Comparison of ENCODE assay signal across 11 cellular contexts in genomic region chr3:150147776-150148175, GRCh38.
A peak's percentile ranks its signal among the peaks of the same experiment; 100 is the strongest.
DNase-seq lines count a peak whose midpoint lies in the region; ATAC-seq and TF ChIP-seq lines count a peak whose summit lies in the region.
"Had no signal": no experiment of that assay in that cellular context is flagged by ENCODE, and none has a peak within 500 bp of the region (broad histone marks: within the 10 kb centered on the region; RNA-seq: fewer than 3 reads in every experiment).

No MANE protein-coding gene starts in this region.

- peak; percentile 84 for DNase-seq in H4 (ENCODE audit: low spot score)
- DNase-seq in RWPE2 (ENCODE audit: low spot score): no peak
- DNase-seq in fibroblast of gingiva (ENCODE audit: low read depth): peak; percentile 82
- no peak for DNase-seq in sigmoid colon
- no peak for DNase-seq in stimulated activated CD4-positive, alpha-beta T cell treated with anti-CD3 and anti-CD28 coated beads, Interleukin-4, amount 100 ng/mL, for 24 hours
- no peak for DNase-seq in LoVo (ENCODE audit: low spot score)
- DNase-seq in activated CD4-positive, alpha-beta memory T cell treated with anti-CD3 and anti-CD28 coated beads for 36 hours: no peak
- DNase-seq: effector memory CD8-positive, alpha-beta T cell had no signal

- TF ChIP-seq CTCF in RWPE2 (IDR thresholded peaks at IDR 0.05; ENCODE audit: poor library complexity, severe bottlenecking) (no peak), sigmoid colon (IDR thresholded peaks at IDR 0.05) (no peak)

- TF ChIP-seq EP300 in sigmoid colon (IDR thresholded peaks at IDR 0.05): no peak

- ATAC-seq in RWPE2 (ENCODE audit: low read depth) (peak; percentile 69), HG03039 (IDR thresholded peaks at IDR 0.05; ENCODE audit: unreplicated experiment) (no peak)
- ATAC-seq: effector memory CD8-positive, alpha-beta T cell had no signal

- peak overlapping the region; percentile 95 for H3K27ac ChIP-seq in RWPE2 (ENCODE audit: poor library complexity, severe bottlenecking)
- peak overlapping the region in 3 of 4 donors; percentile 66 to 78 (median 74) for H3K27ac ChIP-seq in sigmoid colon

- no peaks in the 10 kb centered on the region for H3K36me3 ChIP-seq in RWPE2 (ENCODE audit: low read depth)
- H3K36me3 ChIP-seq in sigmoid colon: no peaks in the 10 kb centered on the region

- CTCF ChIA-PET in activated CD4-positive, alpha-beta memory T cell treated with anti-CD3 and anti-CD28 coated beads for 36 hours (lab: Charles Lee): interaction anchor here (1.4 kb wide), 1 partner anchor 36 kb away, joined by 3 read pairs; no protein-coding TSS in a partner anchor

- POLR2A ChIA-PET in activated CD4-positive, alpha-beta memory T cell treated with anti-CD3 and anti-CD28 coated beads for 36 hours (lab: Charles Lee): no interaction called here

- intact Hi-C loops in sigmoid colon (cut with DNase I): loop anchor here (2.0 to 5.0 kb wide), 2 partner anchors 35 to 65 kb away; no protein-coding TSS in a partner anchor
- intact Hi-C loops in activated CD4-positive, alpha-beta memory T cell treated with anti-CD3 and anti-CD28 coated beads for 36 hours (cut with micrococcal nuclease): no loop called here

- TF ChIP-seq POLR2A in sigmoid colon (IDR thresholded peaks at IDR 0.05): no peak

- no peaks in the 10 kb centered on the region for H3K4me1 Mint-ChIP-seq in activated CD4-positive, alpha-beta memory T cell treated with anti-CD3 and anti-CD28 coated beads for 36 hours (ENCODE audit: low read depth)

- H3K4me3 ChIP-seq in RWPE2 (ENCODE audit: severe bottlenecking): no peak overlapping the region
- H3K4me3 ChIP-seq in sigmoid colon: no peak overlapping the region
- H3K4me3 ChIP-seq: skin epidermis had no signal

- H3K4me3 Mint-ChIP-seq in activated CD4-positive, alpha-beta memory T cell treated with anti-CD3 and anti-CD28 coated beads for 36 hours: no peak overlapping the region
- H3K4me3 Mint-ChIP-seq: effector memory CD8-positive, alpha-beta T cell had no signal

- 78 to 82% methylated on average over 5 of the region's 5 CpGs for WGBS in sigmoid colon, 2 donors

- no peaks in the 10 kb centered on the region for H3K36me3 Mint-ChIP-seq in activated CD4-positive, alpha-beta memory T cell treated with anti-CD3 and anti-CD28 coated beads for 36 hours

- H3K27me3 ChIP-seq in RWPE2 (ENCODE audit: insufficient read depth, poor library complexity, severe bottlenecking) (no peaks in the 10 kb centered on the region), sigmoid colon (no peaks in the 10 kb centered on the region)

- no peaks in the 10 kb centered on the region for H3K9me3 Mint-ChIP-seq in activated CD4-positive, alpha-beta memory T cell treated with anti-CD3 and anti-CD28 coated beads for 36 hours
- H3K9me3 Mint-ChIP-seq: activated T-helper 2 cell treated with anti-CD3 and anti-CD28 coated beads, Interferon-gamma antibody, Interleukin-2, Interleukin-4, amounts not matched to agents 10 μg/mL and 5 μg/mL and 100 μg/mL, durations not matched to agents 14 hours and 24 hours and 36 hours; effector memory CD8-positive, alpha-beta T cell had no signal

- peaks cover 12% of the 10 kb centered on the region for H3K27me3 Mint-ChIP-seq in activated CD4-positive, alpha-beta memory T cell treated with anti-CD3 and anti-CD28 coated beads for 36 hours

- H3K4me1 ChIP-seq in RWPE2 (ENCODE audit: insufficient read depth, poor library complexity, severe bottlenecking) (peaks cover 32% of the 10 kb centered on the region), sigmoid colon (peaks cover 0 to 40% (median 24%) of the 10 kb centered on the region in 4 donors)

- H3K9me3 ChIP-seq in RWPE2 (ENCODE audit: severe bottlenecking) (no peaks in the 10 kb centered on the region), sigmoid colon (no peaks in the 10 kb centered on the region)

- no peak overlapping the region for H3K27ac Mint-ChIP-seq in activated CD4-positive, alpha-beta memory T cell treated with anti-CD3 and anti-CD28 coated beads for 36 hours
- H3K27ac Mint-ChIP-seq: activated T-helper 2 cell treated with anti-CD3 and anti-CD28 coated beads, Interferon-gamma antibody, Interleukin-2, Interleukin-4, amounts not matched to agents 10 μg/mL and 5 μg/mL and 100 μg/mL, durations not matched to agents 14 hours and 24 hours and 36 hours; effector memory CD8-positive, alpha-beta T cell had no signal

Comparison
In these comparisons a context has a peak if more than half of its experiments do, and no peak if none do; other contexts are left out.
1. DNase-seq: peak in H4 (single experiment) and fibroblast of gingiva (single experiment); none in RWPE2 (single experiment), sigmoid colon (single experiment), stimulated activated CD4-positive, alpha-beta T cell treated with anti-CD3 and anti-CD28 coated beads, Interleukin-4, amount 100 ng/mL, for 24 hours (single experiment), LoVo (single experiment) and activated CD4-positive, alpha-beta memory T cell treated with anti-CD3 and anti-CD28 coated beads for 36 hours (single experiment).